Comparison of ENCODE assay signal across 1 cellular context in the genomic region with DNA sequence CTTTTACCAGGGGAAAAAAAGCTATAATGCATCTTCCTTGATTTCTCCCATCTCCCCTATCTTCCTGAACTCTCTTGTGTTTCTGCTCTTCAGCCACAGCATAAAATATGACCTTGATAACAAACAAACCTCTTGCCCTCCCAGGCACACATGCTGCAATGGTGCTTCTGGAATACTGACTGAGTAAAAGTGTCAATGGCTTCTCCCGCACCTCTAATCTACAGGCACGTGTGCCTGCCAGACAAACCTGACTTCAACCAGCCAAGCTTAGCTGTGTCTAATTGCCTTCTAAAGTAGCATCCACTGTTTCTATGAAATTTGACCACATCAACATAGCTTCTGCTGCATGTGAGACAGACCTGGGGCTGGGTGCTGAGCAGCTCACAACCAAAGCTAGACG.
TF ChIP-seq lines count a peak whose summit lies in the region.

No MANE protein-coding gene starts in this region.

TF ChIP-seq in GM12878, 131 proteins besides CTCF, POLR2A, EP300 and RAD21 (continued from another document):
- TF ChIP-seq, protein P1, sequence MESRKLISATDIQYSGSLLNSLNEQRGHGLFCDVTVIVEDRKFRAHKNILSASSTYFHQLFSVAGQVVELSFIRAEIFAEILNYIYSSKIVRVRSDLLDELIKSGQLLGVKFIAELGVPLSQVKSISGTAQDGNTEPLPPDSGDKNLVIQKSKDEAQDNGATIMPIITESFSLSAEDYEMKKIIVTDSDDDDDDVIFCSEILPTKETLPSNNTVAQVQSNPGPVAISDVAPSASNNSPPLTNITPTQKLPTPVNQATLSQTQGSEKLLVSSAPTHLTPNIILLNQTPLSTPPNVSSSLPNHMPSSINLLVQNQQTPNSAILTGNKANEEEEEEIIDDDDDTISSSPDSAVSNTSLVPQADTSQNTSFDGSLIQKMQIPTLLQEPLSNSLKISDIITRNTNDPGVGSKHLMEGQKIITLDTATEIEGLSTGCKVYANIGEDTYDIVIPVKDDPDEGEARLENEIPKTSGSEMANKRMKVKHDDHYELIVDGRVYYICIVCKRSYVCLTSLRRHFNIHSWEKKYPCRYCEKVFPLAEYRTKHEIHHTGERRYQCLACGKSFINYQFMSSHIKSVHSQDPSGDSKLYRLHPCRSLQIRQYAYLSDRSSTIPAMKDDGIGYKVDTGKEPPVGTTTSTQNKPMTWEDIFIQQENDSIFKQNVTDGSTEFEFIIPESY (IDR thresholded peaks at IDR 0.05): no peak
- TF ChIP-seq SUZ12 (IDR thresholded peaks at IDR 0.05; ENCODE audit: unreplicated experiment) (no peak), HDGF (IDR thresholded peaks at IDR 0.05) (no peak)
